ENCODE assay signal across 23 cellular contexts in the genomic region with DNA sequence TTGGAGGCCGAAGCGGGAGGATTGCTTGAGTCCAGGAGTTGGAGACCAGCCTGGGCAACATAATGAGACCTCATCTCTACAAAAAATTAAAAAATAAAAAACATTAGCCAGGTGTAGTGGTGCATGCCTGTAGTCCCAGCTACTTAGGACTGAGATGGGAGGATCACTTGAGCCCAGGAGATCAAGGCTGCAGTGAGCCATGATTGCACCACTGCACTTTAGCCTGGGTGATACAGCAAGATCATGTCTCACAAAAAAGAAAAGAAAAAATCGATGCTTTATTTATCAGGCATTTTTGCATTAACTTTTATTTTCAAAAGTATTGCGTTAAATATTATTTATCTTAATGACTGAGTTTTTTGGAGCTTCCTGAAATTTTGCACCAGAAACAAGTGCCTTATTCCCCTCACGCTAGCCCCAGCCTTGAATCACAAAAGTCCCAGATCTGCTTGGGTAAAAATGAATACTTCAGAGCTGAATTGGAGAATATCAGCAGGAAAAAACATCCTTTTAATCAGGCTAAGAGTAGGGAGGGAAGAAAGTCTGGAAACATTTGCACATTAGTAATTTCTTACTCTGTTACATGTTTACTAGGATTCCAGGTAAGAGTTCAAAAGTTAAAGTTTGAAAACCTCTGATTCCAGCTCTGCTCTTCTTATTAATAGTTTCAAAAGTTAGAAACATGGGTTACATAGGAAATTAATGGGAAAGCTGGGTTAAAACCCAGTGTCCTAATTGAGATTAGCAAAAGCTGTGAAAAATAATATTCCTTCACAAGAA.
DNase-seq lines count a peak whose midpoint lies in the region; ATAC-seq, FAIRE-seq and TF ChIP-seq lines count a peak whose summit lies in the region.
"Had no signal": no experiment of that assay in that cellular context is flagged by ENCODE, and none has a peak within 500 bp of the region (broad histone marks: within the 10 kb centered on the region; RNA-seq: fewer than 3 reads in every experiment).

No MANE protein-coding gene starts in this region.

- H3K9ac ChIP-seq in K562 (ENCODE audit: insufficient read depth in 1 of 2, low read depth in 2 of 2, low read length in 2 of 2) (no peak overlapping the region), HepG2 (ENCODE audit: insufficient read depth, low read depth, low read length) (no peak overlapping the region)
- H3K9ac ChIP-seq: BLaER1 treated with 17β-estradiol and CSF1 and Interleukin-3, amounts not matched to agents 10 nM and 100 nM had no signal

- H3K4me1 Mint-ChIP-seq in GM23338, result peaks cover 48% of the 10 kb centered on the region

- H4K20me1 ChIP-seq in GM23338 (replicated peaks; ENCODE audit: insufficient read depth) (no peaks in the 10 kb centered on the region), K562 (replicated peaks; ENCODE audit: control insufficient read depth, insufficient read depth, low read length) (no peaks in the 10 kb centered on the region), HepG2 (ENCODE audit: insufficient read depth, low read length) (no peaks in the 10 kb centered on the region)
- H4K20me1 ChIP-seq: BLaER1 treated with 17β-estradiol and CSF1 and Interleukin-3, amounts not matched to agents 10 nM and 100 nM had no signal

- peaks cover 4% of the 10 kb centered on the region for H3K27me3 Mint-ChIP-seq in GM23338 (ENCODE audit: insufficient read depth, low read depth, poor library complexity)
- H3K27me3 Mint-ChIP-seq: B cell; CD4-positive, alpha-beta T cell had no signal

- H3K4me2 ChIP-seq in GM23338, result no peak overlapping the region
- no peak overlapping the region for H3K4me2 ChIP-seq in K562 (ENCODE audit: insufficient read depth, low read length)
- H3K4me2 ChIP-seq in HepG2 (ENCODE audit: low read depth, low read length), result no peak overlapping the region
- H3K4me2 ChIP-seq: A549; BLaER1 treated with 17β-estradiol and CSF1 and Interleukin-3, amounts not matched to agents 10 nM and 100 nM had no signal

- FAIRE-seq in K562 (lab: Jason Lieb, UNC) (no peak), HepG2 (lab: Jason Lieb, UNC) (no peak)
- FAIRE-seq: A549, G401.6, GM12891, GM19239 had no signal

- DNase-seq in GM23338 (ENCODE audit: low spot score) (no peak), K562 (ENCODE audit: extremely low read depth in 1 of 4, low spot score in 3 of 4) (no peak), HepG2 (ENCODE audit: low spot score) (no peak), right lobe of liver (no peak), NCI-H446 treated with DMSO at 0.1 percent for 48 hours (lab: John Stamatoyannopoulos, UW) (no peak)
- DNase-seq in stimulated activated CD4-positive, alpha-beta T cell treated with anti-CD3 and anti-CD28 coated beads, Interleukin-4, amount 100 ng/mL, for 24 hours, result no peak
- DNase-seq: AML-193; Caco-2; Calu3; CD4-positive, alpha-beta T cell; CD8-positive, alpha-beta T cell; DMS 273 treated with DMSO at 0.1 percent for 48 hours; DMS79 treated with DMSO at 0.1 percent for 48 hours; GF-D8 had no signal

- no peak overlapping the region for H3K27ac Mint-ChIP-seq in GM23338
- H3K27ac Mint-ChIP-seq: B cell; CD4-positive, alpha-beta T cell; CD8-positive, alpha-beta T cell had no signal

- TF ChIP-seq EP300 in K562 (IDR thresholded peaks at IDR 0.05; ENCODE audit: low read length) (no peak), HepG2 (IDR thresholded peaks at IDR 0.05; ENCODE audit: low read depth in 2 of 2, low read length in 2 of 2) (no peak), HepG2 (CRISPR knock-in tag; IDR thresholded peaks at IDR 0.05; ENCODE audit: borderline replicate concordance) (no peak)

- no TSS peak for BruUV-seq in K562 (replicated peaks; lab: Mats Ljungman, UMichigan)
- no TSS peak for BruUV-seq in HepG2 (replicated peaks; lab: Mats Ljungman, UMichigan)

- H3K4me3 Mint-ChIP-seq in GM23338, result no peak overlapping the region
- H3K4me3 Mint-ChIP-seq: B cell; CD4-positive, alpha-beta T cell; CD8-positive, alpha-beta T cell had no signal

- H2AFZ ChIP-seq in GM23338 (peak overlapping the region; percentile 15; the same call in 1 of the 2 replicates), K562 (ENCODE audit: low read depth, low read length) (no peak overlapping the region), HepG2 (ENCODE audit: low read length) (no peak overlapping the region)

- no peaks in the 10 kb centered on the region for H3K79me2 ChIP-seq in GM23338 (replicated peaks; ENCODE audit: insufficient read depth)
- no peaks in the 10 kb centered on the region for H3K79me2 ChIP-seq in K562 (ENCODE audit: control insufficient read depth, insufficient read depth, low read length)
- no peaks in the 10 kb centered on the region for H3K79me2 ChIP-seq in HepG2 (ENCODE audit: insufficient read depth, low read length)

- H3K4me3 ChIP-seq in GM23338, result no peak overlapping the region
- H3K4me3 ChIP-seq in K562, result no peak overlapping the region
- no peak overlapping the region for H3K4me3 ChIP-seq in HepG2 (replicated peaks in 1 of 3; ENCODE audit: insufficient read depth in 1 of 3, low read depth in 2 of 3, low read length in 3 of 3)
- H3K4me3 ChIP-seq in right lobe of liver, result no peak overlapping the region
- H3K4me3 ChIP-seq: A549; BLaER1 treated with 17β-estradiol and CSF1 and Interleukin-3, amounts not matched to agents 10 nM and 100 nM had no signal

- TF ChIP-seq CTCF in GM23338 (conservative IDR thresholded peaks at IDR 0.05; ENCODE audit: low read depth in 2 of 2), result no peak
- no peak for TF ChIP-seq CTCF in K562 (IDR thresholded peaks at IDR 0.05 in 2 of 3, conservative IDR thresholded peaks at IDR 0.05 in 1 of 3; ENCODE audit: insufficient read depth in 2 of 3, low read depth in 1 of 3, low read length in 3 of 3)
- no peak for TF ChIP-seq CTCF in HepG2 (CRISPR knock-in tag; IDR thresholded peaks at IDR 0.05)
- no peak for TF ChIP-seq CTCF in right lobe of liver (IDR thresholded peaks at IDR 0.05)

- intact Hi-C loops in K562 (cut with micrococcal nuclease), result no loop called here
- intact Hi-C loops in HepG2 (cut with micrococcal nuclease; ENCODE audit: unreplicated experiment), result no loop called here
- intact Hi-C loops in right lobe of liver (cut with DNase I), result no loop called here

- no peaks in the 10 kb centered on the region for H3F3A ChIP-seq in GM23338 (replicated peaks; ENCODE audit: low read depth)

- H3K9me1 ChIP-seq in K562 (ENCODE audit: control insufficient read depth, insufficient read depth, low read length), result no peaks in the 10 kb centered on the region

- ATAC-seq in GM23338, result no peak
- no peak for ATAC-seq in K562
- no peak for ATAC-seq in HepG2
- ATAC-seq in right lobe of liver, result peak; percentile 67 to 80 (median 72)
- ATAC-seq in HG02870 (IDR thresholded peaks at IDR 0.05; ENCODE audit: unreplicated experiment), result no peak
- ATAC-seq: A549; CD8-positive, alpha-beta T cell had no signal

- peaks cover 57% of the 10 kb centered on the region for H3K4me1 ChIP-seq in GM23338 (ENCODE audit: insufficient read depth)
- peaks cover 6 to 37% of the 10 kb centered on the region in 2 experiments; a peak in 3 of 5 replicates for H3K4me1 ChIP-seq in K562 (replicated peaks in 1 of 2; ENCODE audit: control insufficient read depth in 2 of 2, insufficient read depth in 2 of 2, low read length in 2 of 2)
- H3K4me1 ChIP-seq in HepG2 (ENCODE audit: insufficient read depth, low read length), result peaks cover 64% of the 10 kb centered on the region
- H3K4me1 ChIP-seq in right lobe of liver, result peaks cover 0 to 13% (median 4%) of the 10 kb centered on the region in 4 donors
- H3K4me1 ChIP-seq: A549, Caco-2 had no signal

- in situ Hi-C loops in K562 (cut with MboI) (no loop called here), HepG2 (cut with HindIII; ENCODE audit: extremely low pct_ligation_motif_present, low pct_unique_long_range_greater_than_20kb) (loop anchor here (25.0 kb wide), 1 partner anchor 209 kb away; no protein-coding TSS in a partner anchor)

- H3K9me3 ChIP-seq in K562 (replicated peaks; ENCODE audit: control insufficient read depth, insufficient read depth, low read depth, low read length) (no peaks in the 10 kb centered on the region), HepG2 (ENCODE audit: low read length) (no peaks in the 10 kb centered on the region), right lobe of liver (no peaks in the 10 kb centered on the region)
- H3K9me3 ChIP-seq: A549; BLaER1 treated with 17β-estradiol and CSF1 and Interleukin-3, amounts not matched to agents 10 nM and 100 nM; Caco-2 had no signal

- WGBS in K562 (ENCODE audit: insufficient coverage, low coverage, missing lambda C conversion rate), result 59% methylated on average over 4 of the region's 5 CpGs
- 69% methylated on average over 5 of the region's 5 CpGs for WGBS in HepG2 (ENCODE audit: low lambda C conversion rate)
- 64% methylated on average over 5 of the region's 5 CpGs for WGBS in right lobe of liver (ENCODE audit: insufficient coverage, low coverage, low lambda C conversion rate, missing lambda C conversion rate)

- H3K36me3 ChIP-seq in GM23338 (ENCODE audit: insufficient read depth) (no peaks in the 10 kb centered on the region), K562 (ENCODE audit: control insufficient read depth, insufficient read depth, low read length) (no peaks in the 10 kb centered on the region), HepG2 (replicated peaks in 1 of 2; ENCODE audit: control insufficient read depth in 1 of 2, insufficient read depth in 2 of 2, low read length in 2 of 2) (no peaks in the 10 kb centered on the region), right lobe of liver (no peaks in the 10 kb centered on the region)
- H3K36me3 ChIP-seq: BLaER1 treated with 17β-estradiol and CSF1 and Interleukin-3, amounts not matched to agents 10 nM and 100 nM had no signal

- H3K27ac ChIP-seq in GM23338 (ENCODE audit: low read depth), result no peak overlapping the region
- no peak overlapping the region for H3K27ac ChIP-seq in K562 (ENCODE audit: extremely low read depth, low read depth, low read length)
- peak overlapping the region; percentile 13 for H3K27ac ChIP-seq in HepG2 (ENCODE audit: extremely low read length, insufficient read depth, low read length)
- peak overlapping the region in 2 of 3 donors; percentile 65 to 70 for H3K27ac ChIP-seq in right lobe of liver
- H3K27ac ChIP-seq: 22Rv1; A549; BLaER1 treated with 17β-estradiol and CSF1 and Interleukin-3, amounts not matched to agents 10 nM and 100 nM; C4-2B had no signal

- CTCF ChIA-PET in K562 (lab: Yijun Ruan, JAX; ENCODE audit: low intra/inter-chr PET ratio), result no interaction called here
- CTCF ChIA-PET in HepG2 (lab: Yijun Ruan, JAX; ENCODE audit: low intra/inter-chr PET ratio, low total read pairs), result no interaction called here

- no peaks in the 10 kb centered on the region; the same call in 2 of the 3 replicates for H3K36me3 Mint-ChIP-seq in GM23338 (ENCODE audit: low read depth)
- H3K36me3 Mint-ChIP-seq: CD8-positive, alpha-beta T cell had no signal

- TF ChIP-seq RAD21 in K562 (CRISPR knock-in tag; conservative IDR thresholded peaks at IDR 0.05 in 1 of 2, IDR thresholded peaks at IDR 0.05 in 1 of 2) (no peak), HepG2 (CRISPR knock-in tag; IDR thresholded peaks at IDR 0.05) (no peak)

- H3K9me3 Mint-ChIP-seq in GM23338, result peaks cover 2% of the 10 kb centered on the region; the same call in 1 of the 3 replicates
- H3K9me3 Mint-ChIP-seq: CD4-positive, alpha-beta T cell; CD8-positive, alpha-beta T cell had no signal

- H3K9me2 ChIP-seq in GM23338 (ENCODE audit: insufficient read depth), result 0 out of 2 replicates have a peak, but pooled peaks cover 8% of the 10 kb centered on the region

- POLR2A ChIA-PET in K562 (lab: Yijun Ruan, JAX) (no interaction called here), HepG2 (lab: Yijun Ruan, JAX) (interaction anchor here (1.1 kb wide), 1 partner anchor 18 kb away, joined by 3 read pairs; no protein-coding TSS in a partner anchor)

- H3K27me3 ChIP-seq in GM23338 (ENCODE audit: insufficient read depth), result no peaks in the 10 kb centered on the region
- H3K27me3 ChIP-seq in K562 (ENCODE audit: control insufficient read depth in 2 of 2, insufficient read depth in 2 of 2, low read length in 2 of 2), result no peaks in the 10 kb centered on the region
- no peaks in the 10 kb centered on the region for H3K27me3 ChIP-seq in HepG2 (ENCODE audit: control insufficient read depth in 1 of 2, insufficient read depth in 2 of 2, low read length in 2 of 2)
- H3K27me3 ChIP-seq in right lobe of liver, result no peaks in the 10 kb centered on the region
- H3K27me3 ChIP-seq: BLaER1 treated with 17β-estradiol and CSF1 and Interleukin-3, amounts not matched to agents 10 nM and 100 nM had no signal

- TF ChIP-seq POLR2A in K562 (conservative IDR thresholded peaks at IDR 0.05) (no peak), HepG2 (IDR thresholded peaks at IDR 0.05; ENCODE audit: insufficient read depth in 1 of 2, low read depth in 2 of 2, low read length in 2 of 2) (no peak), right lobe of liver (IDR thresholded peaks at IDR 0.05) (no peak)

Comparison
In these comparisons a context has a peak if more than half of its experiments do, and no peak if none do; other contexts are left out.
1. ATAC-seq: peak in right lobe of liver (4 of 4); none in GM23338 (single experiment), K562 (single experiment), HepG2 (single experiment) and HG02870 (single experiment).
2. H3K27ac ChIP-seq: peak in HepG2 (single experiment) and right lobe of liver (2 of 3); none in GM23338 (single experiment) and K562 (single experiment).